24 cellular contexts compared by ENCODE assay signal in the genomic region with DNA sequence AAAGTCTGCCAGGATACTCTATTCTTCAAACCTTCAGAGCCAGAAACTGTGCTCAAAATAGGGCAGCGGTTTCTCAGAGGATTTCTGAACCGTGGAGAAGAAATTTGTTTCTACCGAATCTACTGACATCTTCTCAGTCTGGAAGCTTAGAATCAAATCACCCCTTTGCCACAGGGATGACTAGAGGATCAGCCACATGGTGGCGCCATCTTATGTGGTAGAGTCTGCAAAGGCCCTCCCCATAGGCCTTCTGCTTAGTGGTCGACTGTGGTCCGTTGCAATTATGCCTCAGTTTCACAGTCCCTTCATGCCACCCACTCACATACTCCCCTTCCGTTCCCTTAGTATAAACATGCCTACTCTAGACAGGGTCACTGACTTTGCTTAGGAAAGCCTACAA.
DNase-seq lines count a peak whose midpoint lies in the region; ATAC-seq and TF ChIP-seq lines count a peak whose summit lies in the region.
"Had no signal": no experiment of that assay in that cellular context is flagged by ENCODE, and none has a peak within 500 bp of the region (broad histone marks: within the 10 kb centered on the region; RNA-seq: fewer than 3 reads in every experiment).

No MANE protein-coding gene starts in this region.

- TF ChIP-seq CTCF in SK-N-SH (IDR thresholded peaks at IDR 0.05) (peak; percentile 37; the same call in 1 of the 2 replicates), OCI-LY1 (IDR thresholded peaks at IDR 0.05; ENCODE audit: low read length) (peak; percentile 42; the same call in 1 of the 2 replicates), glutamatergic neuron (IDR thresholded peaks at IDR 0.05; ENCODE audit: partially characterized antibody, unreplicated experiment) (no peak), left lung (IDR thresholded peaks at IDR 0.05) (no peak), esophagus squamous epithelium (IDR thresholded peaks at IDR 0.05) (no peak)

- CTCF ChIA-PET in SK-N-SH (lab: Yijun Ruan, JAX): no interaction called here

- no peaks in the 10 kb centered on the region for H3K36me3 Mint-ChIP-seq in glutamatergic neuron (ENCODE audit: unreplicated experiment)
- H3K36me3 Mint-ChIP-seq: brain, CD14-positive monocyte, IgD-negative memory B cell, naive B cell, T-cell had no signal

- H3K9me3 Mint-ChIP-seq in glutamatergic neuron (ENCODE audit: unreplicated experiment): no peaks in the 10 kb centered on the region
- H3K9me3 Mint-ChIP-seq: activated T-cell treated with anti-CD3 and anti-CD28 coated beads, Interleukin-2, amount 50 U/mL, for 24 hours had no signal

- WGBS in SK-N-SH (ENCODE audit: low lambda C conversion rate): 1% methylated on average over 7 of the region's 7 CpGs
- 31 to 43% methylated on average over 2 to 6 of the region's 7 CpGs for WGBS in esophagus squamous epithelium, 2 donors

- H3K4me1 Mint-ChIP-seq in glutamatergic neuron (ENCODE audit: low read depth, unreplicated experiment): no peaks in the 10 kb centered on the region
- H3K4me1 Mint-ChIP-seq: activated naive CD8-positive, alpha-beta T cell treated with anti-CD3 and anti-CD28 coated beads, Interleukin-2, amount 50 U/mL, for 24 hours; brain; CD14-positive monocyte; IgD-negative memory B cell; naive B cell; T-cell had no signal

- H2AFZ ChIP-seq in SK-N-SH (ENCODE audit: low read depth): no peak overlapping the region
- H2AFZ ChIP-seq in OCI-LY1 (ENCODE audit: low read length): no peak overlapping the region

- H3K79me2 ChIP-seq in SK-N-SH (ENCODE audit: insufficient read depth) (no peaks in the 10 kb centered on the region), OCI-LY1 (ENCODE audit: insufficient read depth, low read length) (no peaks in the 10 kb centered on the region)

- H3F3A ChIP-seq in SK-N-SH (replicated peaks; ENCODE audit: insufficient read depth) (no peaks in the 10 kb centered on the region), OCI-LY1 (ENCODE audit: insufficient read depth, low read length) (no peaks in the 10 kb centered on the region)

- H3K9me3 ChIP-seq in SK-N-SH (no peaks in the 10 kb centered on the region), OCI-LY1 (ENCODE audit: low read length) (no peaks in the 10 kb centered on the region), left lung (no peaks in the 10 kb centered on the region), esophagus squamous epithelium (no peaks in the 10 kb centered on the region)
- H3K9me3 ChIP-seq: heart left ventricle, upper lobe of right lung had no signal

- intact Hi-C loops in left lung (cut with DNase I): no loop called here
- intact Hi-C loops in esophagus squamous epithelium (cut with DNase I): no loop called here

- no peak for TF ChIP-seq EP300 in SK-N-SH (IDR thresholded peaks at IDR 0.05; ENCODE audit: borderline replicate concordance in 1 of 2, low read depth in 1 of 2, low read length in 1 of 2)

- H3K4me2 ChIP-seq in SK-N-SH (no peak overlapping the region), OCI-LY1 (ENCODE audit: low read length) (no peak overlapping the region)

- H3K36me3 ChIP-seq in SK-N-SH (replicated peaks in 1 of 2; ENCODE audit: control insufficient read depth in 1 of 2, insufficient read depth in 2 of 2, low read length in 1 of 2) (no peaks in the 10 kb centered on the region), OCI-LY1 (ENCODE audit: insufficient read depth, low read length) (no peaks in the 10 kb centered on the region), left lung (no peaks in the 10 kb centered on the region), esophagus squamous epithelium (no peaks in the 10 kb centered on the region)
- H3K36me3 ChIP-seq: heart left ventricle, upper lobe of right lung had no signal

- no peak for DNase-seq in SK-N-SH
- peak; percentile 18 for DNase-seq in glutamatergic neuron
- no peak for DNase-seq in left lung
- DNase-seq in hepatic stellate cell (ENCODE audit: low spot score): no peak
- no peak for DNase-seq in esophagus squamous epithelium (lab: John Stamatoyannopoulos, UW)
- no peak for DNase-seq in activated CD8-positive, alpha-beta memory T cell treated with anti-CD3 and anti-CD28 coated beads, Interleukin-2, amount 50 U/mL, for 48 hours
- DNase-seq: activated CD4-positive, CD25-positive, alpha-beta regulatory T cell treated with anti-CD3 and anti-CD28 coated beads, Interleukin-2, amount 50 U/mL, for 72 hours; activated CD8-positive, alpha-beta T cell treated with anti-CD3 and anti-CD28 coated beads, Interleukin-2, amount 10 ng/mL, durations not matched to agents 7 days and 5 days; activated gamma-delta T cell treated with Interleukin-2 at 50 U/mL for 16 hours; activated naive CD8-positive, alpha-beta T cell treated with anti-CD3 and anti-CD28 coated beads, Interleukin-2, amount 50 U/mL, for 24 hours; activated T-cell treated with anti-CD3 and anti-CD28 coated beads, Interleukin-2, amount 50 U/mL, for 24 hours; heart left ventricle; naive B cell; NCI-H2081 treated with DMSO at 0.1 percent for 48 hours; SIG-M5; small intestine; stimulated activated CD4-positive, alpha-beta T cell treated with anti-CD3 and anti-CD28 coated beads, Interleukin-1b, Interleukin-23, amount 100 ng/mL, for 48 hours; T-cell; upper lobe of right lung had no signal

- no peak overlapping the region for H3K27ac Mint-ChIP-seq in glutamatergic neuron (ENCODE audit: unreplicated experiment)
- H3K27ac Mint-ChIP-seq: activated CD8-positive, alpha-beta T cell treated with anti-CD3 and anti-CD28 coated beads, Interleukin-2, amount 10 ng/mL, durations not matched to agents 7 days and 5 days; activated naive CD8-positive, alpha-beta T cell treated with anti-CD3 and anti-CD28 coated beads, Interleukin-2, amount 50 U/mL, for 24 hours; activated T-cell treated with anti-CD3 and anti-CD28 coated beads, Interleukin-2, amount 50 U/mL, for 24 hours; brain; CD14-positive monocyte; IgD-negative memory B cell; naive B cell; T-cell had no signal

- H4K20me1 ChIP-seq in SK-N-SH (ENCODE audit: insufficient read depth) (no peaks in the 10 kb centered on the region), OCI-LY1 (ENCODE audit: insufficient read depth, low read length) (no peaks in the 10 kb centered on the region)

- no peak for TF ChIP-seq POLR2A in esophagus squamous epithelium (IDR thresholded peaks at IDR 0.05)

- no peaks in the 10 kb centered on the region for H3K27me3 ChIP-seq in SK-N-SH (ENCODE audit: insufficient read depth)
- H3K27me3 ChIP-seq in OCI-LY1 (ENCODE audit: insufficient read depth, low read length): no peaks in the 10 kb centered on the region
- H3K27me3 ChIP-seq in left lung: no peaks in the 10 kb centered on the region
- H3K27me3 ChIP-seq in esophagus squamous epithelium: no peaks in the 10 kb centered on the region
- H3K27me3 ChIP-seq: heart left ventricle, upper lobe of right lung had no signal

- H3K4me1 ChIP-seq in SK-N-SH (ENCODE audit: control insufficient read depth in 1 of 2, insufficient read depth in 2 of 2, low read depth in 1 of 2, low read length in 1 of 2): no peaks in the 10 kb centered on the region
- no peaks in the 10 kb centered on the region for H3K4me1 ChIP-seq in OCI-LY1 (ENCODE audit: insufficient read depth, low read length, severe bottlenecking)
- no peaks in the 10 kb centered on the region for H3K4me1 ChIP-seq in left lung
- H3K4me1 ChIP-seq in esophagus squamous epithelium: no peaks in the 10 kb centered on the region
- H3K4me1 ChIP-seq: heart left ventricle, upper lobe of right lung had no signal

- POLR2A ChIA-PET in SK-N-SH (lab: Yijun Ruan, JAX): no interaction called here

- H3K9me2 ChIP-seq in SK-N-SH: no peaks in the 10 kb centered on the region
- H3K9me2 ChIP-seq in OCI-LY1 (ENCODE audit: low read depth, low read length): no peaks in the 10 kb centered on the region

- no peak overlapping the region for H3K4me3 ChIP-seq in SK-N-SH (ENCODE audit: low read depth in 2 of 2, low read length in 1 of 2)
- no peak overlapping the region for H3K4me3 ChIP-seq in OCI-LY1 (ENCODE audit: low read depth, low read length, poor library complexity, severe bottlenecking)
- no peak overlapping the region for H3K4me3 ChIP-seq in left lung
- H3K4me3 ChIP-seq in esophagus squamous epithelium: no peak overlapping the region
- H3K4me3 ChIP-seq: heart left ventricle, upper lobe of right lung had no signal

- ATAC-seq in SK-N-SH treated with all-trans-retinoic acid at 6 μM for 48 hours (no peak), left lung (no peak)
- ATAC-seq: activated CD8-positive, alpha-beta T cell treated with anti-CD3 and anti-CD28 coated beads, Interleukin-2, amount 10 ng/mL, durations not matched to agents 7 days and 5 days; activated naive CD8-positive, alpha-beta T cell treated with anti-CD3 and anti-CD28 coated beads, Interleukin-2, amount 50 U/mL, for 24 hours; heart left ventricle; T-cell; upper lobe of right lung had no signal

- H3K27me3 Mint-ChIP-seq in glutamatergic neuron (ENCODE audit: unreplicated experiment): no peaks in the 10 kb centered on the region
- H3K27me3 Mint-ChIP-seq: activated naive CD8-positive, alpha-beta T cell treated with anti-CD3 and anti-CD28 coated beads, Interleukin-2, amount 50 U/mL, for 24 hours; activated T-cell treated with anti-CD3 and anti-CD28 coated beads, Interleukin-2, amount 50 U/mL, for 24 hours; brain; IgD-negative memory B cell; naive B cell had no signal

- H3K27ac ChIP-seq in SK-N-SH (ENCODE audit: low read depth in 2 of 2, low read length in 1 of 2) (no peak overlapping the region), OCI-LY1 (ENCODE audit: low read depth, low read length, poor library complexity, severe bottlenecking) (no peak overlapping the region), left lung (no peak overlapping the region), esophagus squamous epithelium (no peak overlapping the region)
- H3K27ac ChIP-seq: heart left ventricle, upper lobe of right lung had no signal

- no peak overlapping the region for H3K4me3 Mint-ChIP-seq in glutamatergic neuron (ENCODE audit: unreplicated experiment)
- H3K4me3 Mint-ChIP-seq: activated CD8-positive, alpha-beta T cell treated with anti-CD3 and anti-CD28 coated beads, Interleukin-2, amount 10 ng/mL, durations not matched to agents 7 days and 5 days; activated naive CD8-positive, alpha-beta T cell treated with anti-CD3 and anti-CD28 coated beads, Interleukin-2, amount 50 U/mL, for 24 hours; activated T-cell treated with anti-CD3 and anti-CD28 coated beads, Interleukin-2, amount 50 U/mL, for 24 hours; brain; CD14-positive monocyte; IgD-negative memory B cell; naive B cell; T-cell had no signal

- no peak for TF ChIP-seq RAD21 in SK-N-SH (IDR thresholded peaks at IDR 0.05; ENCODE audit: low read length)

- H3K9ac ChIP-seq in SK-N-SH (no peak overlapping the region), OCI-LY1 (ENCODE audit: low read length) (no peak overlapping the region)

TF ChIP-seq in SK-N-SH, 30 proteins besides CTCF, POLR2A, EP300 and RAD21 (continues in another document):
- no peak for TF ChIP-seq FOXM1 (IDR thresholded peaks at IDR 0.05; ENCODE audit: low read depth)

Comparison
In these comparisons a context has a peak if more than half of its experiments do, and no peak if none do; other contexts are left out.
1. CTCF ChIP-seq: peak in SK-N-SH (single experiment) and OCI-LY1 (single experiment); none in glutamatergic neuron (single experiment), left lung (0 of 2) and esophagus squamous epithelium (0 of 6).